8 cellular contexts compared by ENCODE assay signal in genomic region chr14:24137529-24138395, GRCh38. TPM values are rescaled to one million over a fixed set of nuclear protein-coding genes. Genes with fewer than 3 reads are reported as not detected.
DNase-seq lines count a peak whose midpoint lies in the region; ATAC-seq and TF ChIP-seq lines count a peak whose summit lies in the region.
"Had no signal": no experiment of that assay in that cellular context is flagged by ENCODE, and none has a peak within 500 bp of the region (broad histone marks: within the 10 kb centered on the region; RNA-seq: fewer than 3 reads in every experiment).

No MANE protein-coding gene starts in this region.

- peaks cover 46% of the 10 kb centered on the region for H3K36me3 Mint-ChIP-seq in CD8-positive, alpha-beta T cell

- peaks cover 62% of the 10 kb centered on the region for H3K4me1 Mint-ChIP-seq in CD8-positive, alpha-beta T cell (ENCODE audit: low read depth)

- peaks cover 49% of the 10 kb centered on the region for H3K4me1 ChIP-seq in CD8-positive, alpha-beta T cell (ENCODE audit: insufficient read depth, low read length)
- peaks cover 26% of the 10 kb centered on the region for H3K4me1 ChIP-seq in PC-3 (ENCODE audit: insufficient read depth, low read length)
- H3K4me1 ChIP-seq in mucosa of rectum (ENCODE audit: control insufficient read depth in 2 of 2, insufficient read depth in 2 of 2, low read length in 2 of 2): peaks cover 28 to 31% of the 10 kb centered on the region in 2 donors

- intact Hi-C loops in CD8-positive, alpha-beta T cell (cut with DNase I, micrococcal nuclease): no loop called here
- intact Hi-C loops in PC-3 (cut with micrococcal nuclease): no loop called here

- H3K4me3 Mint-ChIP-seq in CD8-positive, alpha-beta T cell: peak overlapping the region; percentile 67

- peaks cover 17% of the 10 kb centered on the region for H3K36me3 ChIP-seq in CD8-positive, alpha-beta T cell (ENCODE audit: insufficient read depth, low read length)
- peaks cover 17% of the 10 kb centered on the region; the same call in 1 of the 2 replicates for H3K36me3 ChIP-seq in PC-3 (ENCODE audit: low read depth, low read length)
- H3K36me3 ChIP-seq in mucosa of rectum (ENCODE audit: control insufficient read depth in 2 of 2, insufficient read depth in 2 of 2, low read length in 2 of 2): peaks cover 23 to 25% of the 10 kb centered on the region in 2 donors

- H3K27ac Mint-ChIP-seq in CD8-positive, alpha-beta T cell: peak overlapping the region; percentile 91

- no peak for DNase-seq in CD8-positive, alpha-beta T cell
- no peak for DNase-seq in PC-3
- DNase-seq in mesenteric fat pad (ENCODE audit: low spot score): no peak
- no peak for DNase-seq in cerebellar cortex (ENCODE audit: low spot score)
- no peak for DNase-seq in T1000 (lab: John Stamatoyannopoulos, UW)
- DNase-seq: NCI-H774 had no signal

- H3K4me3 ChIP-seq in CD8-positive, alpha-beta T cell (ENCODE audit: low read depth, low read length): no peak overlapping the region
- H3K4me3 ChIP-seq in PC-3 (ENCODE audit: low read length) (no peak overlapping the region), mucosa of rectum (ENCODE audit: low read length in 2 of 2) (peak overlapping the region; percentile 83 to 92)

- H3K9me3 Mint-ChIP-seq in CD8-positive, alpha-beta T cell: no peaks in the 10 kb centered on the region

- H3K4me2 ChIP-seq in PC-3 (ENCODE audit: low read length): no peak overlapping the region; the same call in 1 of the 2 replicates

- no peak overlapping the region for H3K27ac ChIP-seq in CD8-positive, alpha-beta T cell (ENCODE audit: low read depth, low read length)
- H3K27ac ChIP-seq in PC-3 (ENCODE audit: low read length) (no peak overlapping the region), mucosa of rectum (ENCODE audit: low read depth in 2 of 2, low read length in 2 of 2) (peak overlapping the region in 1 of 2 donors; percentile 16)
- H3K27ac ChIP-seq: HL-60 had no signal

- no peaks in the 10 kb centered on the region for H3K9me2 ChIP-seq in PC-3 (replicated peaks; ENCODE audit: low read length)

- peaks cover 38% of the 10 kb centered on the region for H3K79me2 ChIP-seq in PC-3 (ENCODE audit: low read length)

- BruUV-seq in PC-3 (replicated peaks; lab: Mats Ljungman, UMichigan): TSS peak; percentile 21

- H3K9ac ChIP-seq in PC-3 (ENCODE audit: low read length) (no peak overlapping the region), mucosa of rectum (ENCODE audit: low read depth in 1 of 2, low read length in 2 of 2) (no peak overlapping the region)

- CTCF ChIA-PET in CD8-positive, alpha-beta T cell (lab: Charles Lee): interaction anchor here (1.0 to 4.9 kb wide), 6 partner anchors 11 to 28 kb away, joined by 3 to 29 read pairs (median 6); partner anchors contain the start of genes DCAF11, IRF9 and NRL
- CTCF ChIA-PET in PC-3 (lab: Charles Lee): no interaction called here

- H3K27me3 ChIP-seq in CD8-positive, alpha-beta T cell (ENCODE audit: insufficient read depth, low read length): no peaks in the 10 kb centered on the region
- no peaks in the 10 kb centered on the region for H3K27me3 ChIP-seq in PC-3 (ENCODE audit: low read length)
- H3K27me3 ChIP-seq in mucosa of rectum (ENCODE audit: control insufficient read depth in 2 of 2, insufficient read depth in 2 of 2, low read length in 2 of 2): no peaks in the 10 kb centered on the region

- H3K9me3 ChIP-seq in CD8-positive, alpha-beta T cell (ENCODE audit: low read length): no peaks in the 10 kb centered on the region
- no peaks in the 10 kb centered on the region for H3K9me3 ChIP-seq in PC-3 (ENCODE audit: low read length)
- H3K9me3 ChIP-seq in mucosa of rectum (ENCODE audit: control insufficient read depth in 2 of 2, low read length in 2 of 2): no peaks in the 10 kb centered on the region

- H2AFZ ChIP-seq in PC-3 (ENCODE audit: low read length): no peak overlapping the region

- H3F3A ChIP-seq in PC-3 (ENCODE audit: low read length, unreplicated experiment): no peaks in the 10 kb centered on the region

- H4K20me1 ChIP-seq in PC-3 (ENCODE audit: low read length): no peaks in the 10 kb centered on the region

- POLR2A ChIA-PET in CD8-positive, alpha-beta T cell (lab: Charles Lee): interaction anchor here (0.5 to 3.9 kb wide), 8 partner anchors 9 to 105 kb away, joined by 3 to 56 read pairs (median 8); partner anchors contain the start of genes DCAF11, NEDD8, NRL and PSME2
- POLR2A ChIA-PET in PC-3 (lab: Charles Lee; ENCODE audit: unreplicated experiment): interaction anchor here (2.0 kb wide), 1 partner anchor 23 kb away, joined by 14 read pairs; the partner anchor contains the start of genes DCAF11 and NRL

- no peak for TF ChIP-seq CTCF in CD8-positive, alpha-beta T cell (IDR thresholded peaks at IDR 0.05)
- no peak for TF ChIP-seq CTCF in PC-3 (conservative IDR thresholded peaks at IDR 0.05; ENCODE audit: low read depth, low read length)

- no peaks in the 10 kb centered on the region for H3K27me3 Mint-ChIP-seq in CD8-positive, alpha-beta T cell (ENCODE audit: low read depth)

- ATAC-seq in CD8-positive, alpha-beta T cell: no peak
- ATAC-seq in PC-3: no peak

RNA-seq across cellular contexts. Expression of gene PSME1, which starts 1.8 kb away (rescaled TPM):
- total RNA-seq in CD8-positive, alpha-beta T cell: 100 to 1,000 TPM; 200 to 207 TPM
- total RNA-seq in PC-3 (2014; rRNA removed): 140 and 163 TPM in 2 replicates
- 121 TPM for total RNA-seq in mesenteric fat pad

RNA-seq across cellular contexts. Expression of gene EMC9, which starts 3.6 kb away (rescaled TPM):
- total RNA-seq in CD8-positive, alpha-beta T cell: 10 to 100 TPM in 1 of 2 experiments, 1 to 10 TPM in 1; 7.8 to 10.4 TPM
- total RNA-seq in PC-3 (2014; rRNA removed): 30.1 and 36.7 TPM in 2 replicates
- 15.5 TPM for total RNA-seq in mesenteric fat pad

RNA-seq across cellular contexts. Expression of gene FITM1, which starts 7.3 kb away (rescaled TPM):
- total RNA-seq in CD8-positive, alpha-beta T cell: 1 to 10 TPM; 1.7 to 2.4 TPM
- total RNA-seq in PC-3 (2014; rRNA removed): 0.55 TPM in 1 of 2 replicates, not detected in the other
- 0.58 TPM for total RNA-seq in mesenteric fat pad

RNA-seq across cellular contexts. Expression of gene PSME2, which starts 8.6 kb away (rescaled TPM):
- 10 to 100 TPM; 90.1 to 91.0 TPM for total RNA-seq in CD8-positive, alpha-beta T cell
- total RNA-seq in PC-3 (2014; rRNA removed) (211 and 297 TPM in 2 replicates), mesenteric fat pad (113 TPM)

RNA-seq across cellular contexts. Expression of gene RNF31, which starts 9.5 kb away (rescaled TPM):
- 10 to 100 TPM; 45.4 to 51.7 TPM for total RNA-seq in CD8-positive, alpha-beta T cell
- total RNA-seq in PC-3 (2014; rRNA removed) (69.6 and 79.4 TPM in 2 replicates), mesenteric fat pad (60.0 TPM)

Comparison
In these comparisons a context has a peak if more than half of its experiments do, and no peak if none do; other contexts are left out.
1. H3K4me3 ChIP-seq: peak in mucosa of rectum (2 of 2); none in CD8-positive, alpha-beta T cell (single experiment) and PC-3 (single experiment).